25 cellular contexts compared by ENCODE assay signal in genomic region chr14:104271394-104271793, GRCh38.
"Had no signal": no experiment of that assay in that cellular context is flagged by ENCODE, and none has a peak within 500 bp of the region (broad histone marks: within the 10 kb centered on the region; RNA-seq: fewer than 3 reads in every experiment).

No MANE protein-coding gene starts in this region.

- H3K4me1 ChIP-seq: colonic mucosa, esophagus muscularis mucosa, left lung, neural progenitor cell, parathyroid adenoma, right lobe of liver, testis had no signal

- H3K79me2 ChIP-seq: parathyroid adenoma had no signal

- H3K9me3 ChIP-seq: colonic mucosa, esophagus muscularis mucosa, gastrocnemius medialis, left lung, right lobe of liver, stomach, testis, tibial artery had no signal

- H3K27ac ChIP-seq: colonic mucosa, esophagus muscularis mucosa, gastrocnemius medialis, left lung, neural progenitor cell, parathyroid adenoma, right lobe of liver, stomach, testis, tibial artery had no signal

- H3K9ac ChIP-seq: neural progenitor cell, parathyroid adenoma had no signal

- H3K36me3 Mint-ChIP-seq: mesothelial cell of epicardium; naive thymus-derived CD4-positive, alpha-beta T cell; neural progenitor cell; type B pancreatic cell had no signal

- H3K27me3 ChIP-seq: colonic mucosa, esophagus muscularis mucosa, neural progenitor cell, right lobe of liver, testis had no signal

- H3K36me3 ChIP-seq: colonic mucosa, esophagus muscularis mucosa, gastrocnemius medialis, left lung, neural progenitor cell, right lobe of liver, stomach, tibial artery had no signal

- H3K4me3 ChIP-seq: colonic mucosa, esophagus muscularis mucosa, gastrocnemius medialis, left lung, neural progenitor cell, right lobe of liver, smooth muscle cell, stomach, testis, tibial artery had no signal

- ATAC-seq: gastrocnemius medialis; left lung; naive thymus-derived CD4-positive, alpha-beta T cell; right lobe of liver had no signal

- H3K4me2 ChIP-seq: neural progenitor cell, smooth muscle cell had no signal

- H2AFZ ChIP-seq: neural progenitor cell, parathyroid adenoma had no signal

- DNase-seq: cerebellar nuclear complex; colonic mucosa; effector memory CD4-positive, alpha-beta T cell; gastrocnemius medialis; mesenchymal stem cell; naive thymus-derived CD4-positive, alpha-beta T cell; right lobe of liver; stimulated activated CD4-positive, alpha-beta T cell treated with anti-CD3 and anti-CD28 coated beads, Interleukin-12 subunit alpha, Interleukin-12 subunit beta, amount 100 ng/mL, for 4 hours; stimulated activated CD4-positive, alpha-beta T cell treated with anti-CD3 and anti-CD28 coated beads, Interleukin-1b, Interleukin-23, amount 100 ng/mL, for 48 hours; stimulated activated CD4-positive, alpha-beta T cell treated with anti-CD3 and anti-CD28 coated beads, Interleukin-4, amount 100 ng/mL, for 1 hour; stimulated activated CD8-positive, alpha-beta memory T cell treated with anti-CD3 and anti-CD28 coated beads, Interleukin-4, amount 100 ng/mL, for 48 hours; stimulated activated naive CD4-positive, alpha-beta T cell treated with Interleukin-2 at 50 U/mL for 16 hours; testis; tibial artery had no signal

- H3K9me3 Mint-ChIP-seq: dendritic cell treated with granulocyte-macrophage colony-stimulating factor and Interleukin-4, amounts not matched to agents 40 ng/mL and 50 ng/mL, for 4 days; nephron; neural progenitor cell had no signal

- H3K27ac Mint-ChIP-seq: dendritic cell treated with granulocyte-macrophage colony-stimulating factor and Interleukin-4, amounts not matched to agents 40 ng/mL and 50 ng/mL, for 4 days; mesothelial cell of epicardium; nephron; neural progenitor cell; progenitor cell of endocrine pancreas; type B pancreatic cell had no signal

- H3K4me3 Mint-ChIP-seq: dendritic cell treated with granulocyte-macrophage colony-stimulating factor and Interleukin-4, amounts not matched to agents 40 ng/mL and 50 ng/mL, for 4 days; mesothelial cell of epicardium; naive thymus-derived CD4-positive, alpha-beta T cell; nephron; neural progenitor cell; type B pancreatic cell had no signal

- H3K27me3 Mint-ChIP-seq: dendritic cell treated with granulocyte-macrophage colony-stimulating factor and Interleukin-4, amounts not matched to agents 40 ng/mL and 50 ng/mL, for 4 days; naive thymus-derived CD4-positive, alpha-beta T cell had no signal
